1 cellular context compared by ENCODE assay signal in the genomic region with DNA sequence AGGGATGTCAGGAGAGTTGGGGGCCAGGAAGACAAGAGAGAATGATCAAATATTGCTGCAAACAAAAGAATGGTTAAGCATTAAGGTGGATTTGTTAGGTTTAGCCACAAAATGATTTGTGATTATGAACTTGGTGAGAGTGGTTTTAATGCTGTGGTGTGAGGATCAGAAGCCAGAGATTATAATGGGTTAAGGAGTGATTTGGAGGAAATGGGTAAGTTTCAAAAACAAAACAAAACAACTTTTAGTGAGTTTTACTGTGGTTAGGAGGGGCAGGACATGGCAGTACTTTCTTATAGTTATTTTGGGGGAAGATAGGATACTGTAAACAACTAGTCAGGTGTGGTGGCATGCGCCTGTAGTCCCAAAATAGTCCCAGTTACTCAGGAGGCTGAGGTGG.
TF ChIP-seq lines count a peak whose summit lies in the region.

No MANE protein-coding gene starts in this region.

TF ChIP-seq in GM23338, 12 proteins besides CTCF, POLR2A, EP300 and RAD21 (continued from another document):
- TF ChIP-seq, protein P1, sequence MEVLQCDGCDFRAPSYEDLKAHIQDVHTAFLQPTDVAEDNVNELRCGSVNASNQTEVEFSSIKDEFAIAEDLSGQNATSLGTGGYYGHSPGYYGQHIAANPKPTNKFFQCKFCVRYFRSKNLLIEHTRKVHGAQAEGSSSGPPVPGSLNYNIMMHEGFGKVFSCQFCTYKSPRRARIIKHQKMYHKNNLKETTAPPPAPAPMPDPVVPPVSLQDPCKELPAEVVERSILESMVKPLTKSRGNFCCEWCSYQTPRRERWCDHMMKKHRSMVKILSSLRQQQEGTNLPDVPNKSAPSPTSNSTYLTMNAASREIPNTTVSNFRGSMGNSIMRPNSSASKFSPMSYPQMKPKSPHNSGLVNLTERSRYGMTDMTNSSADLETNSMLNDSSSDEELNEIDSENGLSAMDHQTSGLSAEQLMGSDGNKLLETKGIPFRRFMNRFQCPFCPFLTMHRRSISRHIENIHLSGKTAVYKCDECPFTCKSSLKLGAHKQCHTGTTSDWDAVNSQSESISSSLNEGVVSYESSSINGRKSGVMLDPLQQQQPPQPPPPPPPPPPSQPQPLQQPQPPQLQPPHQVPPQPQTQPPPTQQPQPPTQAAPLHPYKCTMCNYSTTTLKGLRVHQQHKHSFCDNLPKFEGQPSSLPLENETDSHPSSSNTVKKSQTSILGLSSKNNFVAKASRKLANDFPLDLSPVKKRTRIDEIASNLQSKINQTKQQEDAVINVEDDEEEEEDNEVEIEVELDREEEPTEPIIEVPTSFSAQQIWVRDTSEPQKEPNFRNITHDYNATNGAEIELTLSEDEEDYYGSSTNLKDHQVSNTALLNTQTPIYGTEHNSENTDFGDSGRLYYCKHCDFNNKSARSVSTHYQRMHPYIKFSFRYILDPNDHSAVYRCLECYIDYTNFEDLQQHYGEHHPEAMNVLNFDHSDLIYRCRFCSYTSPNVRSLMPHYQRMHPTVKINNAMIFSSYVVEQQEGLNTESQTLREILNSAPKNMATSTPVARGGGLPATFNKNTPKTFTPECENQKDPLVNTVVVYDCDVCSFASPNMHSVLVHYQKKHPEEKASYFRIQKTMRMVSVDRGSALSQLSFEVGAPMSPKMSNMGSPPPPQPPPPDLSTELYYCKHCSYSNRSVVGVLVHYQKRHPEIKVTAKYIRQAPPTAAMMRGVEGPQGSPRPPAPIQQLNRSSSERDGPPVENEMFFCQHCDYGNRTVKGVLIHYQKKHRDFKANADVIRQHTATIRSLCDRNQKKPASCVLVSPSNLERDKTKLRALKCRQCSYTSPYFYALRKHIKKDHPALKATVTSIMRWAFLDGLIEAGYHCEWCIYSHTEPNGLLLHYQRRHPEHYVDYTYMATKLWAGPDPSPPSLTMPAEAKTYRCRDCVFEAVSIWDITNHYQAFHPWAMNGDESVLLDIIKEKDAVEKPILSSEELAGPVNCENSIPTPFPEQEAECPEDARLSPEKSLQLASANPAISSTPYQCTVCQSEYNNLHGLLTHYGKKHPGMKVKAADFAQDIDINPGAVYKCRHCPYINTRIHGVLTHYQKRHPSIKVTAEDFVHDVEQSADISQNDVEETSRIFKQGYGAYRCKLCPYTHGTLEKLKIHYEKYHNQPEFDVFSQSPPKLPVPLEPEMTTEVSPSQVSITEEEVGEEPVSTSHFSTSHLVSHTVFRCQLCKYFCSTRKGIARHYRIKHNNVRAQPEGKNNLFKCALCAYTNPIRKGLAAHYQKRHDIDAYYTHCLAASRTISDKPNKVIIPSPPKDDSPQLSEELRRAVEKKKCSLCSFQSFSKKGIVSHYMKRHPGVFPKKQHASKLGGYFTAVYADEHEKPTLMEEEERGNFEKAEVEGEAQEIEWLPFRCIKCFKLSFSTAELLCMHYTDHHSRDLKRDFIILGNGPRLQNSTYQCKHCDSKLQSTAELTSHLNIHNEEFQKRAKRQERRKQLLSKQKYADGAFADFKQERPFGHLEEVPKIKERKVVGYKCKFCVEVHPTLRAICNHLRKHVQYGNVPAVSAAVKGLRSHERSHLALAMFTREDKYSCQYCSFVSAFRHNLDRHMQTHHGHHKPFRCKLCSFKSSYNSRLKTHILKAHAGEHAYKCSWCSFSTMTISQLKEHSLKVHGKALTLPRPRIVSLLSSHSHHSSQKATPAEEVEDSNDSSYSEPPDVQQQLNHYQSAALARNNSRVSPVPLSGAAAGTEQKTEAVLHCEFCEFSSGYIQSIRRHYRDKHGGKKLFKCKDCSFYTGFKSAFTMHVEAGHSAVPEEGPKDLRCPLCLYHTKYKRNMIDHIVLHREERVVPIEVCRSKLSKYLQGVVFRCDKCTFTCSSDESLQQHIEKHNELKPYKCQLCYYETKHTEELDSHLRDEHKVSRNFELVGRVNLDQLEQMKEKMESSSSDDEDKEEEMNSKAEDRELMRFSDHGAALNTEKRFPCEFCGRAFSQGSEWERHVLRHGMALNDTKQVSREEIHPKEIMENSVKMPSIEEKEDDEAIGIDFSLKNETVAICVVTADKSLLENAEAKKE (CRISPR knock-in tag; IDR thresholded peaks at IDR 0.05), result no peak
- TF ChIP-seq EZH2phosphoT487 (IDR thresholded peaks at IDR 0.05; ENCODE audit: unreplicated experiment) (no peak), JUNB (IDR thresholded peaks at IDR 0.05; ENCODE audit: unreplicated experiment) (no peak)
- TF ChIP-seq, protein P2, sequence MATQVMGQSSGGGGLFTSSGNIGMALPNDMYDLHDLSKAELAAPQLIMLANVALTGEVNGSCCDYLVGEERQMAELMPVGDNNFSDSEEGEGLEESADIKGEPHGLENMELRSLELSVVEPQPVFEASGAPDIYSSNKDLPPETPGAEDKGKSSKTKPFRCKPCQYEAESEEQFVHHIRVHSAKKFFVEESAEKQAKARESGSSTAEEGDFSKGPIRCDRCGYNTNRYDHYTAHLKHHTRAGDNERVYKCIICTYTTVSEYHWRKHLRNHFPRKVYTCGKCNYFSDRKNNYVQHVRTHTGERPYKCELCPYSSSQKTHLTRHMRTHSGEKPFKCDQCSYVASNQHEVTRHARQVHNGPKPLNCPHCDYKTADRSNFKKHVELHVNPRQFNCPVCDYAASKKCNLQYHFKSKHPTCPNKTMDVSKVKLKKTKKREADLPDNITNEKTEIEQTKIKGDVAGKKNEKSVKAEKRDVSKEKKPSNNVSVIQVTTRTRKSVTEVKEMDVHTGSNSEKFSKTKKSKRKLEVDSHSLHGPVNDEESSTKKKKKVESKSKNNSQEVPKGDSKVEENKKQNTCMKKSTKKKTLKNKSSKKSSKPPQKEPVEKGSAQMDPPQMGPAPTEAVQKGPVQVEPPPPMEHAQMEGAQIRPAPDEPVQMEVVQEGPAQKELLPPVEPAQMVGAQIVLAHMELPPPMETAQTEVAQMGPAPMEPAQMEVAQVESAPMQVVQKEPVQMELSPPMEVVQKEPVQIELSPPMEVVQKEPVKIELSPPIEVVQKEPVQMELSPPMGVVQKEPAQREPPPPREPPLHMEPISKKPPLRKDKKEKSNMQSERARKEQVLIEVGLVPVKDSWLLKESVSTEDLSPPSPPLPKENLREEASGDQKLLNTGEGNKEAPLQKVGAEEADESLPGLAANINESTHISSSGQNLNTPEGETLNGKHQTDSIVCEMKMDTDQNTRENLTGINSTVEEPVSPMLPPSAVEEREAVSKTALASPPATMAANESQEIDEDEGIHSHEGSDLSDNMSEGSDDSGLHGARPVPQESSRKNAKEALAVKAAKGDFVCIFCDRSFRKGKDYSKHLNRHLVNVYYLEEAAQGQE (IDR thresholded peaks at IDR 0.05; ENCODE audit: unreplicated experiment), result no peak
